Comparison of ENCODE assay signal across 9 cellular contexts in the genomic region with DNA sequence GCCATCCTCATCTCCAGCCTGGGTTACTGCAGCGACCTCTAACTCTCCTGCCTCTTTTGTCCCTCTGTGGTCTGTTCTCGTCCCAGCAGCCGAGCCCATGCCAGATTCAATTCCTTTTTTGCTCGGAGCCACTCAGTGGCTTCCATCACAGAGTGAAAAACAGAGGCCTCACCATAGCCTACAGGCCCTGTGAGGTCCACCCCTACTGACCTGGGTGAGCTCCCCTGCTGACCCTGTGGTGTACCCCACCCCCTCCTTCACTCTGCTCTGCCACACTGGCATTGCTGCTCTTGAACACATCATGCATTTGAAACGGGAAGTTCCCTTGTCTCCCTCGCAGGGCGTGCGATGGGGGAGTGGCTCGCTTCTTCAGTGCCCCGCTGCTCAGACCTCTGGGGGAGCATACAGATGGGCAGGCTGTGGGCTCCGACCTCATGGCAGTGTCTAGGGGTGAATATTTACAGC. TPM values are rescaled to one million over a fixed set of nuclear protein-coding genes. Genes with fewer than 3 reads are reported as not detected.
DNase-seq lines count a peak whose midpoint lies in the region; ATAC-seq and TF ChIP-seq lines count a peak whose summit lies in the region.
"Had no signal": no experiment of that assay in that cellular context is flagged by ENCODE, and none has a peak within 500 bp of the region (broad histone marks: within the 10 kb centered on the region; RNA-seq: fewer than 3 reads in every experiment).

No MANE protein-coding gene starts in this region.

- peak overlapping the region in 37 of 59 donors; percentile 5 to 99 (median 36) for H3K27ac ChIP-seq in dorsolateral prefrontal cortex
- H3K27ac ChIP-seq in gastrocnemius medialis: no peak overlapping the region

- H3K27me3 ChIP-seq in dorsolateral prefrontal cortex: no peaks in the 10 kb centered on the region
- no peaks in the 10 kb centered on the region for H3K27me3 ChIP-seq in gastrocnemius medialis

- H3K9me3 Mint-ChIP-seq in activated B cell treated with CpG ODN at 0.5 μM for 24 hours: no peaks in the 10 kb centered on the region

- CTCF ChIA-PET in activated B cell treated with CpG ODN at 0.5 μM for 24 hours (lab: Charles Lee): interaction anchor here (1.5 kb wide), 1 partner anchor 83 kb away, joined by 9 read pairs; the partner anchor contains the start of gene PPP1CA

- peak overlapping the region; percentile 93 for H3K4me3 Mint-ChIP-seq in activated B cell treated with CpG ODN at 0.5 μM for 24 hours

- peak; percentile 22 for ATAC-seq in GM21367 (IDR thresholded peaks at IDR 0.05; ENCODE audit: unreplicated experiment)
- peak; percentile 35 for ATAC-seq in activated B cell treated with CpG ODN at 0.5 μM for 24 hours (ENCODE audit: low read depth)
- no peak for ATAC-seq in gastrocnemius medialis
- ATAC-seq: HCT116 had no signal

- no peak for TF ChIP-seq CTCF in activated B cell treated with CpG ODN at 0.5 μM for 24 hours (IDR thresholded peaks at IDR 0.05)
- no peak for TF ChIP-seq CTCF in dorsolateral prefrontal cortex (IDR thresholded peaks at IDR 0.05 in 54 of 56, conservative IDR thresholded peaks at IDR 0.05 in 2 of 56; ENCODE audit: low read depth in 1 of 56, partially characterized antibody in 56 of 56)
- TF ChIP-seq CTCF in gastrocnemius medialis (IDR thresholded peaks at IDR 0.05 in 4 of 5, conservative IDR thresholded peaks at IDR 0.05 in 1 of 5): no peak

- in situ Hi-C loops in gastrocnemius medialis (cut with MboI; ENCODE audit: low sequenced_read_pairs in 4 of 4): no loop called here

- H3K27ac Mint-ChIP-seq in activated B cell treated with CpG ODN at 0.5 μM for 24 hours: peak overlapping the region; percentile 98

- POLR2A ChIA-PET in activated B cell treated with CpG ODN at 0.5 μM for 24 hours (lab: Charles Lee): interaction anchor here (0.9 to 11.1 kb wide), 13 partner anchors 16 to 133 kb away, joined by 3 to 189 read pairs (median 15); partner anchors contain the start of genes PITPNM1, POLD4, PPP1CA and PTPRCAP

- peak; percentile 57 for DNase-seq in activated B cell treated with CpG ODN at 0.5 μM for 24 hours
- no peak for DNase-seq in dorsolateral prefrontal cortex
- DNase-seq in stimulated activated CD8-positive, alpha-beta memory T cell treated with anti-CD3 and anti-CD28 coated beads, Interleukin-2, amount 100 ng/mL, for 48 hours (ENCODE audit: low read depth in 2 of 2): peak; percentile 72
- DNase-seq in iPS-NIHi11 (ENCODE audit: low spot score): no peak
- DNase-seq in gastrocnemius medialis: no peak
- DNase-seq in GOT3 (lab: John Stamatoyannopoulos, UW): no peak
- DNase-seq in NCI-H748 treated with DMSO at 0.1 percent for 48 hours (lab: John Stamatoyannopoulos, UW): no peak

- no peaks in the 10 kb centered on the region for H3K27me3 Mint-ChIP-seq in activated B cell treated with CpG ODN at 0.5 μM for 24 hours

- H3K4me3 ChIP-seq in dorsolateral prefrontal cortex (peak overlapping the region in 10 of 59 donors; percentile 1 to 77 (median 16)), gastrocnemius medialis (no peak overlapping the region)

- no peaks in the 10 kb centered on the region for H3K9me3 ChIP-seq in gastrocnemius medialis

- H3K36me3 ChIP-seq in gastrocnemius medialis: peaks cover 0 to 21% of the 10 kb centered on the region in 2 donors

- TF ChIP-seq POLR2A in gastrocnemius medialis (IDR thresholded peaks at IDR 0.05): no peak

- H3K36me3 Mint-ChIP-seq in activated B cell treated with CpG ODN at 0.5 μM for 24 hours (ENCODE audit: low read depth): peaks cover 55% of the 10 kb centered on the region

- H3K4me1 ChIP-seq in gastrocnemius medialis: peaks cover 9 to 14% of the 10 kb centered on the region in 2 donors

- peaks cover 60% of the 10 kb centered on the region for H3K4me1 Mint-ChIP-seq in activated B cell treated with CpG ODN at 0.5 μM for 24 hours

- intact Hi-C loops in activated B cell treated with CpG ODN at 0.5 μM for 24 hours (cut with micrococcal nuclease) (loop anchor here (1.0 kb wide), 1 partner anchor 20 kb away; the partner anchor contains the start of gene PITPNM1), dorsolateral prefrontal cortex (cut with DNase I) (loop anchor here in 1 of 2 donors (5.0 kb wide), 1 partner anchor 83 kb away; the partner anchor contains the start of genes PPP1CA and TBC1D10C), gastrocnemius medialis (cut with DNase I; ENCODE audit: low total_unique reads) (no loop called here)

RNA-seq across cellular contexts. Expression of gene AIP, which starts 2.1 kb away (rescaled TPM):
- total RNA-seq in activated B cell treated with CpG ODN at 0.5 μM for 24 hours: 108 and 114 TPM in 2 replicates
- total RNA-seq in dorsolateral prefrontal cortex: 10 to 100 TPM; 51.6 to 82.9 (median 65.8) TPM
- 10 to 100 TPM; 33.0 to 60.8 (median 48.8) TPM for total RNA-seq in gastrocnemius medialis

RNA-seq across cellular contexts. Expression of gene TMEM134, which starts 15.8 kb away (rescaled TPM):
- total RNA-seq in activated B cell treated with CpG ODN at 0.5 μM for 24 hours (76.0 and 83.5 TPM in 2 replicates), dorsolateral prefrontal cortex (10 to 100 TPM; 21.2 to 62.4 (median 41.3) TPM), gastrocnemius medialis (100 to 1,000 TPM in 2 of 4 donors, 10 to 100 TPM in 2; 79.8 to 155 (median 108) TPM)

RNA-seq across cellular contexts. Expression of gene PITPNM1, which starts 20.3 kb away (rescaled TPM):
- total RNA-seq in activated B cell treated with CpG ODN at 0.5 μM for 24 hours: 103 and 111 TPM in 2 replicates
- 100 to 1,000 TPM in 19 of 120 experiments, 10 to 100 TPM in 101; 35.3 to 144 (median 86.1) TPM for total RNA-seq in dorsolateral prefrontal cortex
- total RNA-seq in gastrocnemius medialis: 10 to 100 TPM in 1 of 4 donors, 1 to 10 TPM in 3; 4.0 to 12.2 (median 7.7) TPM

RNA-seq across cellular contexts. Expression of gene CDK2AP2, which starts 23.1 kb away (rescaled TPM):
- total RNA-seq in activated B cell treated with CpG ODN at 0.5 μM for 24 hours (67.1 and 68.5 TPM in 2 replicates), dorsolateral prefrontal cortex (10 to 100 TPM; 16.6 to 82.7 (median 33.4) TPM), gastrocnemius medialis (10 to 100 TPM; 24.1 to 47.5 (median 37.3) TPM)

RNA-seq across cellular contexts. Expression of gene CABP4, which starts 29.7 kb away (rescaled TPM):
- total RNA-seq in activated B cell treated with CpG ODN at 0.5 μM for 24 hours (2.1 and 3.0 TPM in 2 replicates), dorsolateral prefrontal cortex (1 to 10 TPM in 58 of 120 experiments, under 1 TPM in 51, not detected in 11; 0.18 to 3.8 (median 1.1) TPM), gastrocnemius medialis (under 1 TPM; 0.19 to 0.55 (median 0.30) TPM)

Comparison
In these comparisons a context has a peak if more than half of its experiments do, and no peak if none do; other contexts are left out.
1. ATAC-seq: peak in GM21367 (single experiment) and activated B cell treated with CpG ODN at 0.5 μM for 24 hours (single experiment); none in gastrocnemius medialis (0 of 2).
2. DNase-seq: peak in activated B cell treated with CpG ODN at 0.5 μM for 24 hours (single experiment) and stimulated activated CD8-positive, alpha-beta memory T cell treated with anti-CD3 and anti-CD28 coated beads, Interleukin-2, amount 100 ng/mL, for 48 hours (2 of 2); none in dorsolateral prefrontal cortex (0 of 10), iPS-NIHi11 (single experiment), gastrocnemius medialis (0 of 2), GOT3 (single experiment) and NCI-H748 treated with DMSO at 0.1 percent for 48 hours (single experiment).
3. H3K27ac ChIP-seq: peak in dorsolateral prefrontal cortex (37 of 59); none in gastrocnemius medialis (0 of 4).